In genomic region chrX:39249999-39250398, GRCh38 we compare ENCODE assay signal across 21 cellular contexts.
"Had no signal": no experiment of that assay in that cellular context is flagged by ENCODE, and none has a peak within 500 bp of the region (broad histone marks: within the 10 kb centered on the region; RNA-seq: fewer than 3 reads in every experiment).

No MANE protein-coding gene starts in this region.

- H3K4me1 ChIP-seq: esophagus muscularis mucosa, gastroesophageal sphincter, heart left ventricle, prostate gland, stomach, suprapubic skin, tibial nerve had no signal

- H3K27ac Mint-ChIP-seq: activated CD4-positive, alpha-beta memory T cell treated with anti-CD3 and anti-CD28 coated beads, Interleukin-2, amount 10 ng/mL, durations not matched to agents 7 days and 5 days; activated naive CD8-positive, alpha-beta T cell treated with anti-CD3 and anti-CD28 coated beads, Interleukin-2, amount 10 ng/mL, durations not matched to agents 7 days and 5 days; activated T-helper 1 cell treated with anti-CD3 and anti-CD28 coated beads, Interleukin-12 subunit alpha, Interleukin-12 subunit beta, Interleukin-2, Interleukin-4 antibody, amounts not matched to agents 30 ng/mL and 10 ng/mL and 1 ng/mL, durations not matched to agents 14 hours and 24 hours and 36 hours; mesothelial cell of epicardium; T-cell; T-helper 2 cell treated with Interferon-gamma antibody and Interleukin-4, amounts not matched to agents 5 μg/mL and 100 μg/mL, for 36 hours; WTC11 had no signal

- H3K27me3 ChIP-seq: esophagus muscularis mucosa, gastroesophageal sphincter, stomach, suprapubic skin, tibial nerve had no signal

- H3K9me3 Mint-ChIP-seq: activated naive CD8-positive, alpha-beta T cell treated with anti-CD3 and anti-CD28 coated beads, Interleukin-2, amount 10 ng/mL, durations not matched to agents 7 days and 5 days; T-cell; T-helper 2 cell treated with Interferon-gamma antibody and Interleukin-4, amounts not matched to agents 5 μg/mL and 100 μg/mL, for 36 hours had no signal

- H3K36me3 ChIP-seq: esophagus muscularis mucosa, gastroesophageal sphincter, heart left ventricle, prostate gland, stomach, suprapubic skin, tibial nerve had no signal

- H3K36me3 Mint-ChIP-seq: mesothelial cell of epicardium, T-cell, WTC11 had no signal

- H3K9me3 ChIP-seq: esophagus muscularis mucosa, gastroesophageal sphincter, prostate gland, stomach, suprapubic skin, tibial nerve had no signal

- H3K27me3 Mint-ChIP-seq: activated CD4-positive, alpha-beta memory T cell treated with anti-CD3 and anti-CD28 coated beads, Interleukin-2, amount 10 ng/mL, durations not matched to agents 7 days and 5 days; activated naive CD8-positive, alpha-beta T cell treated with anti-CD3 and anti-CD28 coated beads, Interleukin-2, amount 10 ng/mL, durations not matched to agents 7 days and 5 days; naive thymus-derived CD8-positive, alpha-beta T cell had no signal

- H3K27ac ChIP-seq: coronary artery, esophagus muscularis mucosa, gastroesophageal sphincter, heart left ventricle, prostate gland, stomach, suprapubic skin, tibial nerve had no signal

- ATAC-seq: gastroesophageal sphincter; heart left ventricle; left ventricle myocardium superior; naive thymus-derived CD8-positive, alpha-beta T cell; T-cell; WTC11 had no signal

- H3K4me3 ChIP-seq: coronary artery, esophagus muscularis mucosa, gastroesophageal sphincter, heart left ventricle, prostate gland, stomach, suprapubic skin, tibial nerve had no signal

- H3K4me3 Mint-ChIP-seq: activated CD4-positive, alpha-beta memory T cell treated with anti-CD3 and anti-CD28 coated beads, Interleukin-2, amount 10 ng/mL, durations not matched to agents 7 days and 5 days; activated naive CD8-positive, alpha-beta T cell treated with anti-CD3 and anti-CD28 coated beads, Interleukin-2, amount 10 ng/mL, durations not matched to agents 7 days and 5 days; activated T-helper 1 cell treated with anti-CD3 and anti-CD28 coated beads, Interleukin-12 subunit alpha, Interleukin-12 subunit beta, Interleukin-2, Interleukin-4 antibody, amounts not matched to agents 30 ng/mL and 10 ng/mL and 1 ng/mL, durations not matched to agents 14 hours and 24 hours and 36 hours; mesothelial cell of epicardium; naive thymus-derived CD8-positive, alpha-beta T cell; T-cell; T-helper 2 cell treated with Interferon-gamma antibody and Interleukin-4, amounts not matched to agents 5 μg/mL and 100 μg/mL, for 36 hours; WTC11 had no signal

- DNase-seq: activated CD4-positive, alpha-beta memory T cell treated with anti-CD3 and anti-CD28 coated beads, Interleukin-2, amount 10 ng/mL, durations not matched to agents 7 days and 5 days; activated naive CD8-positive, alpha-beta T cell treated with anti-CD3 and anti-CD28 coated beads, Interleukin-2, amount 10 ng/mL, durations not matched to agents 7 days and 5 days; amygdala; cerebellar nuclear complex; heart left ventricle; left ventricle myocardium superior; mammary epithelial cell; naive thymus-derived CD8-positive, alpha-beta T cell; stimulated activated CD4-positive, alpha-beta T cell treated with anti-CD3 and anti-CD28 coated beads, Interleukin-2, amount 100 ng/mL, for 48 hours; stomach; T-cell had no signal
